Comparison of ENCODE assay signal across 8 cellular contexts in genomic region chr12:53726946-53727309, GRCh38. TPM values are rescaled to one million over a fixed set of nuclear protein-coding genes. Genes with fewer than 3 reads are reported as not detected.
DNase-seq lines count a peak whose midpoint lies in the region; ATAC-seq, FAIRE-seq and TF ChIP-seq lines count a peak whose summit lies in the region.

No MANE protein-coding gene starts in this region.

- TSS peak; percentile 74 for BruUV-seq in K562 (replicated peaks; lab: Mats Ljungman, UMichigan)

- TF ChIP-seq POLR2A in K562 (conservative IDR thresholded peaks at IDR 0.05) = no peak
- no peak for TF ChIP-seq POLR2A in lower leg skin (IDR thresholded peaks at IDR 0.05)
- peak in 1 of 4 donors; percentile 27 for TF ChIP-seq POLR2A in upper lobe of left lung (IDR thresholded peaks at IDR 0.05)

- peaks cover 10% of the 10 kb centered on the region; the same call in 1 of the 2 replicates for H4K20me1 ChIP-seq in BLaER1
- no peaks in the 10 kb centered on the region for H4K20me1 ChIP-seq in K562 (replicated peaks; ENCODE audit: control insufficient read depth, insufficient read depth, low read length)

- no peak overlapping the region for H3K27ac ChIP-seq in BLaER1
- no peak overlapping the region; the same call in 1 of the 2 replicates for H3K27ac ChIP-seq in HL-60 (replicated peaks)
- H3K27ac ChIP-seq in K562 (ENCODE audit: extremely low read depth, low read depth, low read length) = peak overlapping the region; percentile 43; the same call in 1 of the 3 replicates
- peak overlapping the region; percentile 67 to 86 (median 78) for H3K27ac ChIP-seq in upper lobe of left lung

- intact Hi-C loops in K562 (cut with micrococcal nuclease) = no loop called here
- intact Hi-C loops in lower leg skin (cut with DNase I; ENCODE audit: low total_unique reads) = no loop called here

- H3K36me3 ChIP-seq in BLaER1 = peaks cover 33% of the 10 kb centered on the region
- H3K36me3 ChIP-seq in K562 (ENCODE audit: control insufficient read depth, insufficient read depth, low read length) = no peaks in the 10 kb centered on the region
- peaks cover 24 to 32% (median 27%) of the 10 kb centered on the region in 4 donors for H3K36me3 ChIP-seq in upper lobe of left lung

- no peak for TF ChIP-seq CTCF in HL-60 (IDR thresholded peaks at IDR 0.05; ENCODE audit: insufficient read depth, low read length)
- TF ChIP-seq CTCF in K562 (IDR thresholded peaks at IDR 0.05 in 2 of 3, conservative IDR thresholded peaks at IDR 0.05 in 1 of 3; ENCODE audit: insufficient read depth in 2 of 3, low read depth in 1 of 3, low read length in 3 of 3) = no peak
- no peak for TF ChIP-seq CTCF in lower leg skin (IDR thresholded peaks at IDR 0.05)
- TF ChIP-seq CTCF in upper lobe of left lung (IDR thresholded peaks at IDR 0.05) = no peak

- 2% methylated on average over 14 of the region's 15 CpGs for WGBS in K562 (ENCODE audit: insufficient coverage, low coverage, missing lambda C conversion rate)
- 0 to 2% methylated on average over 15 of the region's 15 CpGs for WGBS in lower leg skin, 2 donors
- 3 to 8% methylated on average over 5 to 15 of the region's 15 CpGs for WGBS in upper lobe of left lung, 2 donors

- no peaks in the 10 kb centered on the region for H3K27me3 ChIP-seq in BLaER1
- H3K27me3 ChIP-seq in HL-60 (ENCODE audit: insufficient read depth, poor library complexity, severe bottlenecking) = no peaks in the 10 kb centered on the region
- no peaks in the 10 kb centered on the region for H3K27me3 ChIP-seq in K562 (ENCODE audit: control insufficient read depth in 2 of 2, insufficient read depth in 2 of 2, low read length in 2 of 2)
- no peaks in the 10 kb centered on the region for H3K27me3 ChIP-seq in upper lobe of left lung

- H3K4me1 ChIP-seq in BLaER1 (peaks cover 20% of the 10 kb centered on the region), K562 (replicated peaks in 1 of 2; ENCODE audit: control insufficient read depth in 2 of 2, insufficient read depth in 2 of 2, low read length in 2 of 2) (peaks cover 0 to 14% of the 10 kb centered on the region in 2 experiments; a peak in 3 of 5 replicates), upper lobe of left lung (peaks cover 16 to 30% (median 25%) of the 10 kb centered on the region in 4 donors)

- H3K9ac ChIP-seq in BLaER1 (peak overlapping the region; percentile 79), K562 (ENCODE audit: insufficient read depth in 1 of 2, low read depth in 2 of 2, low read length in 2 of 2) (peak overlapping the region; percentile 60 to 85; a peak in 3 of 4 replicates)

- peak overlapping the region; percentile 82 for H3K4me3 ChIP-seq in BLaER1
- peak overlapping the region; percentile 88 for H3K4me3 ChIP-seq in HL-60 (replicated peaks; ENCODE audit: insufficient read depth, low read length)
- H3K4me3 ChIP-seq in K562 = peak overlapping the region; percentile 51
- peak overlapping the region; percentile 51 for H3K4me3 ChIP-seq in lower leg skin (ENCODE audit: low read depth, poor library complexity, severe bottlenecking)
- H3K4me3 ChIP-seq in upper lobe of left lung = peak overlapping the region; percentile 68 to 84 (median 73)

- H2AFZ ChIP-seq in K562 (ENCODE audit: low read depth, low read length) = peak overlapping the region; percentile 87

- H3K9me3 ChIP-seq in BLaER1 (no peaks in the 10 kb centered on the region), K562 (replicated peaks; ENCODE audit: control insufficient read depth, insufficient read depth, low read depth, low read length) (no peaks in the 10 kb centered on the region), upper lobe of left lung (no peaks in the 10 kb centered on the region)

- FAIRE-seq in K562 (lab: Jason Lieb, UNC) (no peak), GM19239 (lab: Jason Lieb, UNC) (no peak)

- H3K9me1 ChIP-seq in K562 (ENCODE audit: control insufficient read depth, insufficient read depth, low read length) = no peaks in the 10 kb centered on the region

- H3K4me2 ChIP-seq in BLaER1 (peak overlapping the region; percentile 88), K562 (ENCODE audit: insufficient read depth, low read length) (peak overlapping the region; percentile 97)

- no peaks in the 10 kb centered on the region for H3K79me2 ChIP-seq in K562 (ENCODE audit: control insufficient read depth, insufficient read depth, low read length)

- in situ Hi-C loops in K562 (cut with MboI) = no loop called here

- CTCF ChIA-PET in K562 (lab: Yijun Ruan, JAX; ENCODE audit: low intra/inter-chr PET ratio) = interaction anchor here (0.9 kb wide), 1 partner anchor 17 kb away, joined by 5 read pairs; no protein-coding TSS in a partner anchor

- POLR2A ChIA-PET in K562 (lab: Yijun Ruan, JAX) = interaction anchor here (0.6 to 1.5 kb wide), 3 partner anchors 10 to 439 kb away, joined by 3 to 9 read pairs (median 3); no protein-coding TSS in a partner anchor

- DNase-seq in HL-60 (ENCODE audit: low read depth in 1 of 2, low spot score in 1 of 2) (peak in 1 of 2 experiments; percentile 26), K562 (ENCODE audit: extremely low read depth in 1 of 4, low spot score in 3 of 4) (peak in 2 of 4 experiments; percentile 62 to 63), lower leg skin (ENCODE audit: low spot score in 2 of 2) (no peak), upper lobe of left lung (peak in 1 of 2 donors; percentile 30), HK-2 (ENCODE audit: unreplicated experiment) (no peak), GM19239 (ENCODE audit: insufficient read length, low spot score) (no peak)
- no peak for DNase-seq in stimulated activated CD4-positive, alpha-beta T cell treated with anti-CD3 and anti-CD28 coated beads, Interleukin-4, amount 100 ng/mL, for 24 hours

- ATAC-seq in K562 (no peak), upper lobe of left lung (ENCODE audit: low FRiP score in 2 of 2) (peak in 1 of 2 donors; percentile 17)

- no peak for TF ChIP-seq RAD21 in K562 (CRISPR knock-in tag; conservative IDR thresholded peaks at IDR 0.05 in 1 of 2, IDR thresholded peaks at IDR 0.05 in 1 of 2)

- no peak for TF ChIP-seq EP300 in K562 (IDR thresholded peaks at IDR 0.05; ENCODE audit: low read length)
- TF ChIP-seq EP300 in upper lobe of left lung (IDR thresholded peaks at IDR 0.05) = no peak

RNA-seq across cellular contexts. Expression of gene CALCOCO1, which starts 0.3 kb away (rescaled TPM):
- total RNA-seq in K562 (2011; cell fraction: chromatin; rRNA removed; ENCODE audit: low replicate concordance) = 90.7 and 154 TPM in 2 replicates
- 62.6 and 76.5 TPM in 2 replicates for total RNA-seq in K562 (2011; cell fraction: nucleolus; rRNA removed)
- total RNA-seq in K562 (2011; cell fraction: nucleoplasm; rRNA removed) = 74.6 and 85.6 TPM in 2 replicates
- total RNA-seq in K562 (2014; rRNA removed) (7.2 and 10.2 TPM in 2 replicates), K562 (2014; rRNA removed; fragmentation: Illumina TruSeq; extraction: Trizol) (11.0 and 12.0 TPM in 2 replicates), K562 (2015; rRNA removed; fragmentation: Illumina TruSeq; extraction: Trizol) (5.5 and 6.2 TPM in 2 replicates), K562 (2021) (11.3 and 16.3 TPM in 2 replicates), lower leg skin (100 to 1,000 TPM; 313 to 432 (median 391) TPM), upper lobe of left lung (100 to 1,000 TPM; 147 to 605 (median 204) TPM)
- polyA plus RNA-seq in K562 (2011; rRNA removed) (31.8 and 37.5 TPM in 2 replicates), K562 (2014; fragmentation: Illumina TruSeq; extraction: Trizol) (17.4 and 21.0 TPM in 2 replicates), K562 (2014; fragmentation: Nextera tagmentation; extraction: Ambion mirVana) (1 to 10 TPM; 1.9 to 3.4 TPM), K562 (2014; rRNA removed) (13.2 and 13.7 TPM in 2 replicates)
- 34.8 and 38.4 TPM in 2 replicates for polyA plus RNA-seq in K562 (2011; cell fraction: cytosol; rRNA removed)
- 200 and 212 TPM in 2 replicates for polyA plus RNA-seq in K562 (2011; cell fraction: nucleus; rRNA removed)
- 14.8 and 38.0 TPM in 2 replicates for polyA plus RNA-seq in K562 (2012)
- polyA minus RNA-seq in K562 (2011; rRNA and poly(A)+ RNA removed) = 17.3 and 22.1 TPM in 2 replicates
- 6.3 and 8.0 TPM in 2 replicates for polyA minus RNA-seq in K562 (2011; cell fraction: cytosol; rRNA and poly(A)+ RNA removed)
- 28.4 and 36.7 TPM in 2 replicates for polyA minus RNA-seq in K562 (2011; cell fraction: nucleus; rRNA and poly(A)+ RNA removed)

RNA-seq across cellular contexts. Expression of gene CISTR, which starts 24.9 kb away (rescaled TPM):
- total RNA-seq in K562 (2011; cell fraction: chromatin; rRNA removed; ENCODE audit: low replicate concordance) = not detected in 2 replicates
- total RNA-seq in K562 (2011; cell fraction: nucleolus; rRNA removed) = not detected in 2 replicates
- not detected in 2 replicates for total RNA-seq in K562 (2011; cell fraction: nucleoplasm; rRNA removed)
- total RNA-seq in K562 (2014; rRNA removed) = not detected in 2 replicates
- total RNA-seq in K562 (2014; rRNA removed; fragmentation: Illumina TruSeq; extraction: Trizol) = not detected in 2 replicates
- not detected in 2 replicates for total RNA-seq in K562 (2015; rRNA removed; fragmentation: Illumina TruSeq; extraction: Trizol)
- total RNA-seq in K562 (2021) = not detected in 2 replicates
- not detected in 2 replicates for polyA plus RNA-seq in K562 (2011; rRNA removed)
- not detected in 2 replicates for polyA plus RNA-seq in K562 (2011; cell fraction: cytosol; rRNA removed)
- polyA plus RNA-seq in K562 (2011; cell fraction: nucleus; rRNA removed) = not detected in 2 replicates
- not detected in 2 replicates for polyA plus RNA-seq in K562 (2012)
- polyA plus RNA-seq in K562 (2014; fragmentation: Illumina TruSeq; extraction: Trizol) = not detected in 2 replicates
- not detected for polyA plus RNA-seq in K562 (2014; fragmentation: Nextera tagmentation; extraction: Ambion mirVana)
- not detected in 2 replicates for polyA plus RNA-seq in K562 (2014; rRNA removed)
- polyA minus RNA-seq in K562 (2011; rRNA and poly(A)+ RNA removed) = not detected in 2 replicates
- polyA minus RNA-seq in K562 (2011; cell fraction: cytosol; rRNA and poly(A)+ RNA removed) = not detected in 2 replicates
- polyA minus RNA-seq in K562 (2011; cell fraction: nucleus; rRNA and poly(A)+ RNA removed) = not detected in 2 replicates
- total RNA-seq in lower leg skin = not detected
- not detected for total RNA-seq in upper lobe of left lung

RNA-seq across cellular contexts. Expression of gene ATP5MC2, which starts 51.0 kb away (rescaled TPM):
- 68.0 and 106 TPM in 2 replicates for total RNA-seq in K562 (2011; cell fraction: chromatin; rRNA removed; ENCODE audit: low replicate concordance)
- 128 and 131 TPM in 2 replicates for total RNA-seq in K562 (2011; cell fraction: nucleolus; rRNA removed)
- 147 and 211 TPM in 2 replicates for total RNA-seq in K562 (2011; cell fraction: nucleoplasm; rRNA removed)
- total RNA-seq in K562 (2014; rRNA removed) = 314 and 449 TPM in 2 replicates
- total RNA-seq in K562 (2014; rRNA removed; fragmentation: Illumina TruSeq; extraction: Trizol) = 338 and 468 TPM in 2 replicates
- total RNA-seq in K562 (2015; rRNA removed; fragmentation: Illumina TruSeq; extraction: Trizol) = 543 and 551 TPM in 2 replicates
- total RNA-seq in K562 (2021) = 458 and 490 TPM in 2 replicates
- 372 and 445 TPM in 2 replicates for polyA plus RNA-seq in K562 (2011; rRNA removed)
- polyA plus RNA-seq in K562 (2011; cell fraction: cytosol; rRNA removed) = 857 and 961 TPM in 2 replicates
- polyA plus RNA-seq in K562 (2011; cell fraction: nucleus; rRNA removed) = 343 and 358 TPM in 2 replicates
- polyA plus RNA-seq in K562 (2012) = 869 and 1,024 TPM in 2 replicates
- 845 and 851 TPM in 2 replicates for polyA plus RNA-seq in K562 (2014; fragmentation: Illumina TruSeq; extraction: Trizol)
- polyA plus RNA-seq in K562 (2014; fragmentation: Nextera tagmentation; extraction: Ambion mirVana) = 1,000 to 10,000 TPM; 1,200 to 1,208 TPM
- 377 and 575 TPM in 2 replicates for polyA plus RNA-seq in K562 (2014; rRNA removed)
- polyA minus RNA-seq in K562 (2011; rRNA and poly(A)+ RNA removed) = 585 and 751 TPM in 2 replicates
- polyA minus RNA-seq in K562 (2011; cell fraction: cytosol; rRNA and poly(A)+ RNA removed) = 326 and 340 TPM in 2 replicates
- polyA minus RNA-seq in K562 (2011; cell fraction: nucleus; rRNA and poly(A)+ RNA removed) = 72.2 and 129 TPM in 2 replicates
- total RNA-seq in lower leg skin = 100 to 1,000 TPM; 214 to 533 (median 318) TPM
- total RNA-seq in upper lobe of left lung = 100 to 1,000 TPM; 140 to 273 (median 206) TPM

Comparison
In these comparisons a context has a peak if more than half of its experiments do, and no peak if none do; other contexts are left out.
1. H3K27ac ChIP-seq: peak in K562 (single experiment) and upper lobe of left lung (4 of 4); none in BLaER1 (single experiment) and HL-60 (single experiment).
2. Peak in every context shown above with its lines, with median percentiles within 50 percentile points of each other: H3K4me3 ChIP-seq.